ENCODE assay signal across 8 cellular contexts in the genomic region with DNA sequence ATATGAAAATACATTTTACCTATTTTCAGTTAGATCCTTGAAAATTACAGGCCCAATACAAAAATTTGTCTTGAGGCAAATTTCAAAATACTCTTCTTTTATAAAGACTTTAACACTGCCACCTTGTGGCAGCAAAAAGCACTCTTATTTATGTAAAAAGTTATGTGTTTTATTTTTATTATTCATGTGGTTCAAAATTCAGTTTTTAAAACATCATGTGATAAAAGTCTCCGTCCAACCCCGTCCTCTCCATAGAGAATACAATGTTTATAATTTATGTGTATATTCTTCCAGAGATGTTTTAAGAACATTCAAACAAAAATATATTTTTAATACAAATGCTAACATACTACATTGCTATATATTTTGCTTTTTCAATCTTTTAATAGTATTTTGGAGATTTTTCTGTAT. TPM values are rescaled to one million over a fixed set of nuclear protein-coding genes. Genes with fewer than 3 reads are reported as not detected.
DNase-seq lines count a peak whose midpoint lies in the region; ATAC-seq, FAIRE-seq and TF ChIP-seq lines count a peak whose summit lies in the region.

No MANE protein-coding gene starts in this region.

- H3K36me3 ChIP-seq in BJ (ENCODE audit: control insufficient read depth, insufficient read depth, low read length) (no peaks in the 10 kb centered on the region), PC-3 (ENCODE audit: low read depth, low read length) (no peaks in the 10 kb centered on the region)

- H2BK5ac ChIP-seq in H9 (ENCODE audit: insufficient read length, low read length) = no peak overlapping the region

- CTCF ChIA-PET in BJ (lab: Yijun Ruan, JAX) = interaction anchor here (0.7 to 1.7 kb wide), 3 partner anchors 32 to 71 kb away, joined by 3 to 12 read pairs (median 6); no protein-coding TSS in a partner anchor
- CTCF ChIA-PET in PC-3 (lab: Charles Lee) = no interaction called here

- TF ChIP-seq CTCF in BJ (IDR thresholded peaks at IDR 0.05; ENCODE audit: insufficient read depth, low read depth, low read length) = peak; percentile 50
- TF ChIP-seq CTCF in H9 (conservative IDR thresholded peaks at IDR 0.05) = peak; percentile 84
- TF ChIP-seq CTCF in PC-3 (conservative IDR thresholded peaks at IDR 0.05; ENCODE audit: low read depth, low read length) = peak; percentile 78
- peak; percentile 80 for TF ChIP-seq CTCF in progenitor cell of endocrine pancreas (IDR thresholded peaks at IDR 0.05; ENCODE audit: unreplicated experiment)

- H2BK20ac ChIP-seq in H9 (ENCODE audit: low read depth, low read length, poor library complexity, severe bottlenecking) = no peak overlapping the region

- H4K5ac ChIP-seq in H9 (ENCODE audit: insufficient read length, low read depth, low read length) = no peak overlapping the region

- DNase-seq in BJ (ENCODE audit: low read depth) = no peak
- DNase-seq in H9 = no peak
- DNase-seq in PC-3 = peak; percentile 71
- no peak for DNase-seq in progenitor cell of endocrine pancreas (ENCODE audit: low spot score, unreplicated experiment)
- no peak for DNase-seq in T1000 (lab: John Stamatoyannopoulos, UW)

- H3K79me2 ChIP-seq in H9 (ENCODE audit: insufficient read depth, low read length) (no peaks in the 10 kb centered on the region), PC-3 (ENCODE audit: low read length) (no peaks in the 10 kb centered on the region)

- H3F3A ChIP-seq in PC-3 (ENCODE audit: low read length, unreplicated experiment) = no peaks in the 10 kb centered on the region

- no peaks in the 10 kb centered on the region for H3K23me2 ChIP-seq in H9 (ENCODE audit: insufficient read length, low read depth, low read length, poor library complexity, severe bottlenecking)

- no peak overlapping the region for H2AK5ac ChIP-seq in H9 (ENCODE audit: insufficient read length, low read length)

- H3K4me3 Mint-ChIP-seq in H9 (no peak overlapping the region), progenitor cell of endocrine pancreas (ENCODE audit: low read depth) (no peak overlapping the region)

- no peak overlapping the region for H3K23ac ChIP-seq in H9 (ENCODE audit: insufficient read length, low read depth, low read length)

- FAIRE-seq in endometrium (lab: Jason Lieb, UNC) = peak; percentile 85

- H3K56ac ChIP-seq in H9 (ENCODE audit: insufficient read length, low read depth, low read length) = no peak overlapping the region

- H2BK12ac ChIP-seq in H9 (ENCODE audit: insufficient read length, low read depth, low read length) = no peak overlapping the region

- H2AFZ ChIP-seq in H9 (ENCODE audit: low read length) (no peak overlapping the region), PC-3 (ENCODE audit: low read length) (no peak overlapping the region)

- H3K27me3 Mint-ChIP-seq in H9 (ENCODE audit: low read depth) (no peaks in the 10 kb centered on the region), progenitor cell of endocrine pancreas (no peaks in the 10 kb centered on the region)

- no peaks in the 10 kb centered on the region for H3K9me3 Mint-ChIP-seq in H9
- no peaks in the 10 kb centered on the region for H3K9me3 Mint-ChIP-seq in progenitor cell of endocrine pancreas (ENCODE audit: low read depth)

- H3T11ph ChIP-seq in H9 (ENCODE audit: low read length) = no peak overlapping the region

- H3K4me2 ChIP-seq in H9 (ENCODE audit: insufficient read depth, insufficient read length, low read length) (no peak overlapping the region), PC-3 (ENCODE audit: low read length) (no peak overlapping the region)

- no peaks in the 10 kb centered on the region for H3K27me3 ChIP-seq in BJ (ENCODE audit: control insufficient read depth, insufficient read depth, low read length)
- H3K27me3 ChIP-seq in H9 (ENCODE audit: insufficient read depth, low read length) = no peaks in the 10 kb centered on the region
- H3K27me3 ChIP-seq in PC-3 (ENCODE audit: low read length) = no peaks in the 10 kb centered on the region

- intact Hi-C loops in PC-3 (cut with micrococcal nuclease) = loop anchor here (1.0 to 10.0 kb wide), 3 partner anchors 36 to 323 kb away; no protein-coding TSS in a partner anchor

- H3K9me2 ChIP-seq in PC-3 (replicated peaks; ENCODE audit: low read length) = no peaks in the 10 kb centered on the region

- H3K9ac ChIP-seq in H9 (ENCODE audit: extremely low read depth, insufficient read length, low read length) (no peak overlapping the region), PC-3 (ENCODE audit: low read length) (no peak overlapping the region)

- POLR2A ChIA-PET in BJ (lab: Charles Lee) = no interaction called here
- POLR2A ChIA-PET in PC-3 (lab: Charles Lee; ENCODE audit: unreplicated experiment) = no interaction called here

- no peak overlapping the region for H4K91ac ChIP-seq in H9 (ENCODE audit: insufficient read length, low read depth, low read length)

- no peak overlapping the region for H4K8ac ChIP-seq in H9 (replicated peaks; ENCODE audit: insufficient read length, low read depth, low read length)

- H3K79me1 ChIP-seq in H9 (ENCODE audit: insufficient read depth, low read depth, low read length, poor library complexity, severe bottlenecking) = no peaks in the 10 kb centered on the region

- WGBS in H9 (ENCODE audit: extremely low coverage, insufficient read length, low lambda C conversion rate) = no CpG with 5 or more reads among the region's 2 CpGs

- H3K36me3 Mint-ChIP-seq in H9 (ENCODE audit: insufficient read depth in 1 of 3, low read depth in 3 of 3) (no peaks in the 10 kb centered on the region), progenitor cell of endocrine pancreas (ENCODE audit: insufficient read depth) (no peaks in the 10 kb centered on the region)

- H3K18ac ChIP-seq in H9 (ENCODE audit: insufficient read length, low read depth, low read length) = no peak overlapping the region

- peaks cover 2 to 8% of the 10 kb centered on the region in 2 experiments; a peak in 1 of 4 replicates for H3K4me1 Mint-ChIP-seq in H9
- no peaks in the 10 kb centered on the region for H3K4me1 Mint-ChIP-seq in progenitor cell of endocrine pancreas (ENCODE audit: low read depth)

- no peak overlapping the region for H3K14ac ChIP-seq in H9 (ENCODE audit: insufficient read depth, low read length)

- H4K20me1 ChIP-seq in H9 (ENCODE audit: control insufficient read depth, insufficient read depth, insufficient read length) (no peaks in the 10 kb centered on the region), PC-3 (ENCODE audit: low read length) (no peaks in the 10 kb centered on the region)

- H3K4ac ChIP-seq in H9 (ENCODE audit: low read depth, low read length) = no peak overlapping the region

- H3K27ac Mint-ChIP-seq in H9 (no peak overlapping the region), progenitor cell of endocrine pancreas (no peak overlapping the region)

- H3K27ac ChIP-seq in H9 (ENCODE audit: insufficient read length, low read depth, low read length) = no peak overlapping the region
- no peak overlapping the region for H3K27ac ChIP-seq in PC-3 (ENCODE audit: low read length)

- H2BK15ac ChIP-seq in H9 (ENCODE audit: low read depth, low read length) = no peak overlapping the region

- H3K4me3 ChIP-seq in BJ (ENCODE audit: low read depth, low read length) = no peak overlapping the region
- no peak overlapping the region for H3K4me3 ChIP-seq in PC-3 (ENCODE audit: low read length)

- BruUV-seq in PC-3 (replicated peaks; lab: Mats Ljungman, UMichigan) = no TSS peak

- ATAC-seq in PC-3 = peak; percentile 16; the same call in 1 of the 2 replicates
- ATAC-seq in HG03442 (IDR thresholded peaks at IDR 0.05; ENCODE audit: unreplicated experiment) = no peak
- no peak for ATAC-seq in GM19023 (IDR thresholded peaks at IDR 0.05; ENCODE audit: unreplicated experiment)

- H3K9me3 ChIP-seq in H9 (ENCODE audit: control insufficient read depth, low read depth, low read length) (no peaks in the 10 kb centered on the region), PC-3 (ENCODE audit: low read length) (no peaks in the 10 kb centered on the region)

- H3K4me1 ChIP-seq in H9 (ENCODE audit: insufficient read depth, low read length) (no peaks in the 10 kb centered on the region), PC-3 (ENCODE audit: insufficient read depth, low read length) (no peaks in the 10 kb centered on the region)

- H2BK120ac ChIP-seq in H9 (ENCODE audit: low read depth, low read length, poor library complexity, severe bottlenecking) = no peak overlapping the region

RNA-seq across cellular contexts. Expression of a gene that starts 36.9 kb away (rescaled TPM):
- polyA plus RNA-seq in BJ (2011; rRNA removed) = 10.3 and 17.2 TPM in 2 replicates
- 20.3 and 23.9 TPM in 2 replicates for polyA minus RNA-seq in BJ (2011; rRNA and poly(A)+ RNA removed)
- total RNA-seq in H9 (2021) = 44.9 and 47.6 TPM in 2 replicates
- total RNA-seq in PC-3 (2014; rRNA removed) = 25.3 and 26.4 TPM in 2 replicates
- 24.5 and 24.8 TPM in 2 replicates for total RNA-seq in progenitor cell of endocrine pancreas
